In genomic region chr15:29815705-29816042, GRCh38 we compare ENCODE assay signal across 19 cellular contexts. TPM values are rescaled to one million over a fixed set of nuclear protein-coding genes. Genes with fewer than 3 reads are reported as not detected.
DNase-seq lines count a peak whose midpoint lies in the region; ATAC-seq and TF ChIP-seq lines count a peak whose summit lies in the region.
"Had no signal": no experiment of that assay in that cellular context is flagged by ENCODE, and none has a peak within 500 bp of the region (broad histone marks: within the 10 kb centered on the region; RNA-seq: fewer than 3 reads in every experiment).

No MANE protein-coding gene starts in this region.

- no peak for TF ChIP-seq EP300 in sigmoid colon (IDR thresholded peaks at IDR 0.05)

- H3K27ac ChIP-seq in sigmoid colon (peak overlapping the region in 3 of 4 donors; percentile 33 to 72 (median 62)), SJCRH30 (no peak overlapping the region)
- H3K27ac ChIP-seq: breast epithelium had no signal

- H3K9me3 ChIP-seq in sigmoid colon (no peaks in the 10 kb centered on the region), SJCRH30 (replicated peaks) (no peaks in the 10 kb centered on the region)
- H3K9me3 ChIP-seq: breast epithelium, heart left ventricle had no signal

- H3K4me1 ChIP-seq in sigmoid colon (peaks cover 0 to 73% (median 58%) of the 10 kb centered on the region in 4 donors), SJCRH30 (no peaks in the 10 kb centered on the region)

- TF ChIP-seq POLR2A in sigmoid colon (IDR thresholded peaks at IDR 0.05): no peak

- 43 to 63% methylated on average over 3 of the region's 3 CpGs for whole genome bisulfite sequencing in sigmoid colon, 2 donors

- no peaks in the 10 kb centered on the region for H3K36me3 ChIP-seq in sigmoid colon
- no peaks in the 10 kb centered on the region for H3K36me3 ChIP-seq in SJCRH30
- H3K36me3 ChIP-seq: breast epithelium, heart left ventricle, tibial nerve had no signal

- no peak for ATAC-seq in GM18873 (IDR thresholded peaks at IDR 0.05; ENCODE audit: low FRiP score, unreplicated experiment)

- intact Hi-C loops in sigmoid colon (cut with DNase I): loop anchor here (10.0 kb wide), 1 partner anchor 51 kb away; no protein-coding TSS in a partner anchor

- no peak for TF ChIP-seq CTCF in WI38 (IDR thresholded peaks at IDR 0.05; ENCODE audit: low read depth, low read length)
- TF ChIP-seq CTCF in sigmoid colon (IDR thresholded peaks at IDR 0.05): no peak

- H3K4me3 ChIP-seq in WI38 (ENCODE audit: low read depth, low read length) (peak overlapping the region; percentile 5; the same call in 1 of the 2 replicates), sigmoid colon (no peak overlapping the region), SJCRH30 (no peak overlapping the region)
- H3K4me3 ChIP-seq: breast epithelium, heart left ventricle, tibial nerve had no signal

- DNase-seq in DMS 273 (lab: John Stamatoyannopoulos, UW; ENCODE audit: unreplicated experiment) (peak; percentile 21), DMS 273 treated with DMSO at 0.1 percent for 48 hours (lab: John Stamatoyannopoulos, UW) (no peak), left kidney (ENCODE audit: low read depth, low spot score) (peak; percentile 28), sigmoid colon (no peak), GDM1 (lab: John Stamatoyannopoulos, UW) (no peak), SJCRH30 (no peak)
- DNase-seq: activated T-cell treated with anti-CD3 and anti-CD28 coated beads, Interleukin-2, amount 50 U/mL, for 1 hour; cortex of kidney; DND-41; GOT3; heart left ventricle; MM.1S; NCI-H1436 treated with DMSO at 0.1 percent for 48 hours; SW 1271 had no signal

- H3K27me3 ChIP-seq in sigmoid colon: no peaks in the 10 kb centered on the region
- H3K27me3 ChIP-seq in SJCRH30: no peaks in the 10 kb centered on the region
- H3K27me3 ChIP-seq: breast epithelium, tibial nerve had no signal

RNA-seq across cellular contexts. Expression of gene TJP1, which starts 6.6 kb away (rescaled TPM):
- 100 to 1,000 TPM in 2 of 4 donors, 10 to 100 TPM in 2; 92.0 to 134 (median 107) TPM for total RNA-seq in sigmoid colon
- 10 to 100 TPM; 21.3 to 33.0 (median 28.0) TPM for polyA plus RNA-seq in sigmoid colon
- 59.2 and 60.1 TPM in 2 replicates for total RNA-seq in SJCRH30 (2014; rRNA removed; shearing (Covaris generic))
- polyA plus RNA-seq: IgD-negative memory B cell had no signal

Comparison
In these comparisons a context has a peak if more than half of its experiments do, and no peak if none do; other contexts are left out.
1. DNase-seq: peak in DMS 273 (single experiment) and left kidney (single experiment); none in DMS 273 treated with DMSO at 0.1 percent for 48 hours (single experiment), sigmoid colon (single experiment), GDM1 (single experiment) and SJCRH30 (0 of 2).